ENCODE assay signal across 9 cellular contexts in the genomic region with DNA sequence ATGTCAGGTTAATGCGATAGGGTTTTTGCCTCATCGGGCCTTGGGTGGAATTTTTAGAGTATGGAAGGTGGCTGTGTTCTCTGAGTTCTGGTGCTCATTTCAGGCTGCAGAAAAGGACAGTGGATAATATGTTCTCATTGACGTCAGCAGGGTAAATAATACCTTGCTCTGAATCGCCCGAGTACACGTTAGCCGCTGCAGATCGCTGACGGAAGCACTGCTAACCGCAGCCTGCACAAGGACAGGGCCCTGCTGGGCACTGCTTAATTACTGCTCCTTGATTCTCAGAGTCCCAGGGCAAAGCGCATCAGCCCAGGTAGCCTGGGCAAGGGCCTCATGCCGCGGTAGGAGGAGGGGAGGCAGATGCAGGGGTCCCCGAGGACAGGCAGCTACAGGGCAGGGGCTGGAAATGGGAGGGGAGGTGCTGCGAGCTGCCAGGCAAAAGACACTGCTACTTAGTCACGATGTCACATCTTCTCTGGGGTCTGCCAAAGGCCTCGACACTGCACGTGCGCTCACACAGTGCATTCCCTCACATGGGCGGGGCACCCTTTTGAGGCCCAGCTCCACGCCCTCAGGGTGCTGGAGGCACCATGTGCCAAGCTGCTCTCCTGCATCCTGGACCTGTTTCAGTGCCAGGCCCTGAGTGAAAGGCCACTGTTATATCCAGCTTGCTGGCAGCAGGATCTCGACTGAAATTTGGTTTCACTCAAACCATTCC. TPM values are rescaled to one million over a fixed set of nuclear protein-coding genes. Genes with fewer than 3 reads are reported as not detected.
DNase-seq lines count a peak whose midpoint lies in the region; ATAC-seq and TF ChIP-seq lines count a peak whose summit lies in the region.
"Had no signal": no experiment of that assay in that cellular context is flagged by ENCODE, and none has a peak within 500 bp of the region (broad histone marks: within the 10 kb centered on the region; RNA-seq: fewer than 3 reads in every experiment).

No MANE protein-coding gene starts in this region.

- peak overlapping the region; percentile 7 for H3K4me3 ChIP-seq in osteoblast (ENCODE audit: insufficient read depth, low read length)

- H3K9me3 Mint-ChIP-seq in natural killer cell treated with Interleukin-12 subunit alpha and Interleukin-12 subunit beta and Interleukin-15 and Interleukin-18, amount 100 ng/mL, for 72 hours: no peaks in the 10 kb centered on the region
- no peaks in the 10 kb centered on the region for H3K9me3 Mint-ChIP-seq in activated CD4-positive, alpha-beta memory T cell treated with anti-CD3 and anti-CD28 coated beads for 36 hours
- H3K9me3 Mint-ChIP-seq in stimulated activated memory B cell treated with anti-CD40 and anti-IgM and Interleukin-4, amounts not matched to agents 10 μg/mL and 1 μg/mL and 100 μg/mL, for 72 hours: no peaks in the 10 kb centered on the region
- H3K9me3 Mint-ChIP-seq: activated naive CD8-positive, alpha-beta T cell treated with anti-CD3 and anti-CD28 coated beads, Interleukin-2, amount 50 U/mL, for 24 hours had no signal

- H3K36me3 Mint-ChIP-seq in natural killer cell treated with Interleukin-12 subunit alpha and Interleukin-12 subunit beta and Interleukin-15 and Interleukin-18, amount 100 ng/mL, for 72 hours: no peaks in the 10 kb centered on the region
- H3K36me3 Mint-ChIP-seq in activated CD4-positive, alpha-beta memory T cell treated with anti-CD3 and anti-CD28 coated beads for 36 hours: no peaks in the 10 kb centered on the region
- peaks cover 13% of the 10 kb centered on the region for H3K36me3 Mint-ChIP-seq in stimulated activated memory B cell treated with anti-CD40 and anti-IgM and Interleukin-4, amounts not matched to agents 10 μg/mL and 1 μg/mL and 100 μg/mL, for 72 hours

- H3K4me1 Mint-ChIP-seq in natural killer cell treated with Interleukin-12 subunit alpha and Interleukin-12 subunit beta and Interleukin-15 and Interleukin-18, amount 100 ng/mL, for 72 hours (ENCODE audit: low read depth in 2 of 2): no peaks in the 10 kb centered on the region
- H3K4me1 Mint-ChIP-seq in activated CD4-positive, alpha-beta memory T cell treated with anti-CD3 and anti-CD28 coated beads for 36 hours (ENCODE audit: low read depth): no peaks in the 10 kb centered on the region
- H3K4me1 Mint-ChIP-seq in stimulated activated memory B cell treated with anti-CD40 and anti-IgM and Interleukin-4, amounts not matched to agents 10 μg/mL and 1 μg/mL and 100 μg/mL, for 72 hours: no peaks in the 10 kb centered on the region

- H4K20me1 ChIP-seq in osteoblast (ENCODE audit: insufficient read depth, low read length): no peaks in the 10 kb centered on the region

- peak overlapping the region; percentile 41 for H3K4me2 ChIP-seq in osteoblast (ENCODE audit: insufficient read depth, low read length)

- no peaks in the 10 kb centered on the region for H3K79me2 ChIP-seq in osteoblast (ENCODE audit: insufficient read depth, low read length)

- no peak for ATAC-seq in natural killer cell treated with Interleukin-12 subunit alpha and Interleukin-12 subunit beta and Interleukin-15 and Interleukin-18, amount 100 ng/mL, for 72 hours
- no peak for ATAC-seq in stimulated activated memory B cell treated with anti-CD40 and anti-IgM and Interleukin-4, amounts not matched to agents 10 μg/mL and 1 μg/mL and 100 μg/mL, for 72 hours
- ATAC-seq: activated naive CD8-positive, alpha-beta T cell treated with anti-CD3 and anti-CD28 coated beads, Interleukin-2, amount 50 U/mL, for 24 hours had no signal

- H3K27me3 Mint-ChIP-seq in natural killer cell treated with Interleukin-12 subunit alpha and Interleukin-12 subunit beta and Interleukin-15 and Interleukin-18, amount 100 ng/mL, for 72 hours: no peaks in the 10 kb centered on the region
- no peaks in the 10 kb centered on the region for H3K27me3 Mint-ChIP-seq in activated CD4-positive, alpha-beta memory T cell treated with anti-CD3 and anti-CD28 coated beads for 36 hours
- H3K27me3 Mint-ChIP-seq in stimulated activated memory B cell treated with anti-CD40 and anti-IgM and Interleukin-4, amounts not matched to agents 10 μg/mL and 1 μg/mL and 100 μg/mL, for 72 hours: no peaks in the 10 kb centered on the region
- H3K27me3 Mint-ChIP-seq: activated naive CD8-positive, alpha-beta T cell treated with anti-CD3 and anti-CD28 coated beads, Interleukin-2, amount 50 U/mL, for 24 hours had no signal

- no peak overlapping the region for H2AFZ ChIP-seq in osteoblast (ENCODE audit: low read length)

- H3K4me1 ChIP-seq in osteoblast (ENCODE audit: insufficient read depth, low read length): peaks cover 61% of the 10 kb centered on the region

- CTCF ChIA-PET in activated CD4-positive, alpha-beta memory T cell treated with anti-CD3 and anti-CD28 coated beads for 36 hours (lab: Charles Lee): interaction anchor here (0.9 kb wide), 1 partner anchor 128 kb away, joined by 3 read pairs; no protein-coding TSS in a partner anchor

- TF ChIP-seq POLR2A in erythroblast (IDR thresholded peaks at IDR 0.05; ENCODE audit: low read length): no peak

- no peak for TF ChIP-seq CTCF in osteoblast (IDR thresholded peaks at IDR 0.05; ENCODE audit: extremely low read depth, low read depth, low read length)

- no peak overlapping the region for H3K4me3 Mint-ChIP-seq in natural killer cell treated with Interleukin-12 subunit alpha and Interleukin-12 subunit beta and Interleukin-15 and Interleukin-18, amount 100 ng/mL, for 72 hours
- H3K4me3 Mint-ChIP-seq in activated CD4-positive, alpha-beta memory T cell treated with anti-CD3 and anti-CD28 coated beads for 36 hours: no peak overlapping the region
- no peak overlapping the region for H3K4me3 Mint-ChIP-seq in stimulated activated memory B cell treated with anti-CD40 and anti-IgM and Interleukin-4, amounts not matched to agents 10 μg/mL and 1 μg/mL and 100 μg/mL, for 72 hours
- H3K4me3 Mint-ChIP-seq: activated naive CD8-positive, alpha-beta T cell treated with anti-CD3 and anti-CD28 coated beads, Interleukin-2, amount 50 U/mL, for 24 hours had no signal

- peak; percentile 89 for DNase-seq in DMS153 (lab: John Stamatoyannopoulos, UW)
- peak; percentile 95 for DNase-seq in NCI-H510A treated with DMSO at 0.1 percent for 48 hours (lab: John Stamatoyannopoulos, UW)
- peak; percentile 54 to 62 for DNase-seq in erythroblast (lab: John Stamatoyannopoulos, UW)
- DNase-seq in osteoblast (ENCODE audit: insufficient read length, low spot score, missing footprints): peak; percentile 66
- no peak for DNase-seq in natural killer cell treated with Interleukin-12 subunit alpha and Interleukin-12 subunit beta and Interleukin-15 and Interleukin-18, amount 100 ng/mL, for 72 hours (ENCODE audit: low spot score)
- no peak for DNase-seq in SKM-1 (lab: John Stamatoyannopoulos, UW; ENCODE audit: unreplicated experiment)
- no peak for DNase-seq in activated CD4-positive, alpha-beta memory T cell treated with anti-CD3 and anti-CD28 coated beads for 36 hours
- DNase-seq: activated naive CD8-positive, alpha-beta T cell treated with anti-CD3 and anti-CD28 coated beads, Interleukin-2, amount 50 U/mL, for 24 hours had no signal

- H3K9me3 ChIP-seq in osteoblast (ENCODE audit: low read depth, low read length): no peaks in the 10 kb centered on the region

- intact Hi-C loops in activated CD4-positive, alpha-beta memory T cell treated with anti-CD3 and anti-CD28 coated beads for 36 hours (cut with micrococcal nuclease): no loop called here

- peak overlapping the region; percentile 100 for H3K27ac ChIP-seq in osteoblast (ENCODE audit: low read depth, low read length)

- peaks cover 12% of the 10 kb centered on the region for H3K36me3 ChIP-seq in osteoblast (ENCODE audit: insufficient read depth, low read length)

- POLR2A ChIA-PET in activated CD4-positive, alpha-beta memory T cell treated with anti-CD3 and anti-CD28 coated beads for 36 hours (lab: Charles Lee): no interaction called here

- no peak overlapping the region for H3K27ac Mint-ChIP-seq in natural killer cell treated with Interleukin-12 subunit alpha and Interleukin-12 subunit beta and Interleukin-15 and Interleukin-18, amount 100 ng/mL, for 72 hours
- H3K27ac Mint-ChIP-seq in activated CD4-positive, alpha-beta memory T cell treated with anti-CD3 and anti-CD28 coated beads for 36 hours: no peak overlapping the region
- no peak overlapping the region for H3K27ac Mint-ChIP-seq in stimulated activated memory B cell treated with anti-CD40 and anti-IgM and Interleukin-4, amounts not matched to agents 10 μg/mL and 1 μg/mL and 100 μg/mL, for 72 hours
- H3K27ac Mint-ChIP-seq: activated naive CD8-positive, alpha-beta T cell treated with anti-CD3 and anti-CD28 coated beads, Interleukin-2, amount 50 U/mL, for 24 hours had no signal

- no peaks in the 10 kb centered on the region for H3K27me3 ChIP-seq in osteoblast (ENCODE audit: insufficient read depth, low read length)

RNA-seq across cellular contexts. Expression of gene PPP2R1B, which starts 35.2 kb away (rescaled TPM):
- 18.0 and 19.9 TPM in 2 replicates for total RNA-seq in osteoblast
- 10 to 100 TPM; 56.2 to 72.3 TPM for total RNA-seq in natural killer cell treated with Interleukin-12 subunit alpha and Interleukin-12 subunit beta and Interleukin-15 and Interleukin-18, amount 100 ng/mL, for 72 hours
- 10 to 100 TPM; 49.4 to 51.1 TPM for total RNA-seq in activated CD4-positive, alpha-beta memory T cell treated with anti-CD3 and anti-CD28 coated beads for 36 hours

Comparison
In these comparisons a context has a peak if more than half of its experiments do, and no peak if none do; other contexts are left out.
1. DNase-seq: peak in DMS153 (single experiment), NCI-H510A treated with DMSO at 0.1 percent for 48 hours (single experiment), erythroblast (2 of 2) and osteoblast (single experiment); none in natural killer cell treated with Interleukin-12 subunit alpha and Interleukin-12 subunit beta and Interleukin-15 and Interleukin-18, amount 100 ng/mL, for 72 hours (single experiment), SKM-1 (single experiment) and activated CD4-positive, alpha-beta memory T cell treated with anti-CD3 and anti-CD28 coated beads for 36 hours (single experiment).